In genomic region chr1:156054500-156055342, GRCh38 we compare ENCODE assay signal across 1 cellular context.
A peak's percentile ranks its signal among the peaks of the same experiment; 100 is the strongest.
TF ChIP-seq lines count a peak whose summit lies in the region.

Gene LAMTOR2 (plus strand): TSS chr1:156054782. CDS start chr1:156054890, 108 bp downstream.

TF ChIP-seq in WTC11, 78 proteins besides CTCF, POLR2A, EP300 and RAD21 (continued from another document):
- TF ChIP-seq ZMAT4 (CRISPR knock-in tag; IDR thresholded peaks at IDR 0.05) (no peak), USF2 (CRISPR knock-in tag; IDR thresholded peaks at IDR 0.05) (peak; percentile 67), SP1 (CRISPR knock-in tag; conservative IDR thresholded peaks at IDR 0.05) (peak; percentile 95), IRF2 (CRISPR knock-in tag; IDR thresholded peaks at IDR 0.05; ENCODE audit: borderline replicate concordance, low read depth) (no peak), ZNF232 (CRISPR knock-in tag; IDR thresholded peaks at IDR 0.05) (no peak), PRRX2 (CRISPR knock-in tag; IDR thresholded peaks at IDR 0.05) (no peak), ZBTB21 (CRISPR knock-in tag; IDR thresholded peaks at IDR 0.05; ENCODE audit: borderline replicate concordance) (no peak), ZNF512 (CRISPR knock-in tag; IDR thresholded peaks at IDR 0.05; ENCODE audit: borderline replicate concordance) (no peak), RORB (CRISPR knock-in tag; IDR thresholded peaks at IDR 0.05) (no peak), FOXK1 (CRISPR knock-in tag; IDR thresholded peaks at IDR 0.05) (peak; percentile 68), ETV6 (CRISPR knock-in tag; IDR thresholded peaks at IDR 0.05) (0 out of 2 replicates have a peak, but pooled peaks have one; percentile 14), GABPB1 (CRISPR knock-in tag; IDR thresholded peaks at IDR 0.05) (peak; percentile 74), E2F5 (CRISPR knock-in tag; IDR thresholded peaks at IDR 0.05) (peak; percentile 56; the same call in 1 of the 2 replicates), OVOL2 (CRISPR knock-in tag; IDR thresholded peaks at IDR 0.05; ENCODE audit: borderline replicate concordance) (no peak), HMGXB4 (CRISPR knock-in tag; IDR thresholded peaks at IDR 0.05) (0 out of 2 replicates have a peak, but pooled peaks have one; percentile 42), ARID4B (CRISPR knock-in tag; IDR thresholded peaks at IDR 0.05; ENCODE audit: borderline replicate concordance) (peak; percentile 41), ZNF423 (CRISPR knock-in tag; IDR thresholded peaks at IDR 0.05) (peak; percentile 75), CREM (CRISPR knock-in tag; IDR thresholded peaks at IDR 0.05) (0 out of 2 replicates have a peak, but pooled peaks have one; percentile 52), ZNF263 (CRISPR knock-in tag; IDR thresholded peaks at IDR 0.05; ENCODE audit: low read depth) (no peak), FOXP4 (CRISPR knock-in tag; IDR thresholded peaks at IDR 0.05) (peak; percentile 63; the same call in 1 of the 2 replicates), ZNF138 (CRISPR knock-in tag; conservative IDR thresholded peaks at IDR 0.05) (no peak), ZSCAN18 (CRISPR knock-in tag; IDR thresholded peaks at IDR 0.05) (no peak), SMAD3 (CRISPR knock-in tag; IDR thresholded peaks at IDR 0.05; ENCODE audit: borderline replicate concordance) (no peak), CBFB (CRISPR knock-in tag; IDR thresholded peaks at IDR 0.05; ENCODE audit: low read depth) (0 out of 2 replicates have a peak, but pooled peaks have one; percentile 23)
